In the genomic region with DNA sequence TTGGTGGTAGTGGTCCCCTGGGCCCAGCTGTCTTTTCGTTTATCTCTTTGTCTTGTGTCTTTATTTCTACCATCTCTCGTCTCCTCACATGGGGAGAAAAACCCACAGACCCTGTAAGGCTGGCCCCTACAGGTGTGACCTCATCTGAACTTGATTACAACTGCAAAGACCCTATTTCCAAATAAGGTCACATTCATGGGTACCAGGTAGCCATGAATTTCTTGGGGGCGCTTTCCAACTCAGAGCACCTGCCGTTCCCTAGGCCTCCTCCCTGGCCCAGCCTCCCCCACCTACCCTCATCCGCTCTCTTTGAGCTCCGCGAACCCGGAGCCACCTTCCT, we compare ENCODE assay signal across 1 cellular context.
TF ChIP-seq lines count a peak whose summit lies in the region.

No MANE protein-coding gene starts in this region.

TF ChIP-seq in GM12878, 131 proteins besides CTCF, POLR2A, EP300 and RAD21:
- TF ChIP-seq MEF2B (IDR thresholded peaks at IDR 0.05; ENCODE audit: partially characterized antibody, poor library complexity, severe bottlenecking) (no peak), POLR2AphosphoS5 (IDR thresholded peaks at IDR 0.05; ENCODE audit: low read length) (peak; percentile 80), ZBTB40 (IDR thresholded peaks at IDR 0.05; ENCODE audit: borderline replicate concordance) (peak; percentile 51), SMARCA5 (IDR thresholded peaks at IDR 0.05) (0 out of 2 replicates have a peak, but pooled peaks have one; percentile 74), NFIC (IDR thresholded peaks at IDR 0.05; ENCODE audit: low read depth, low read length) (no peak), CBX3 (IDR thresholded peaks at IDR 0.05; ENCODE audit: borderline replicate concordance, low read depth) (no peak), SRF (IDR thresholded peaks at IDR 0.05; ENCODE audit: low read depth in 2 of 2, low read length in 2 of 2) (no peak), TCF12 (IDR thresholded peaks at IDR 0.05; ENCODE audit: low read depth, low read length) (no peak), NBN (IDR thresholded peaks at IDR 0.05) (0 out of 2 replicates have a peak, but pooled peaks have one; percentile 1), WRNIP1 (IDR thresholded peaks at IDR 0.05; ENCODE audit: borderline replicate concordance, low read depth, low read length) (no peak)
- TF ChIP-seq, protein P1, sequence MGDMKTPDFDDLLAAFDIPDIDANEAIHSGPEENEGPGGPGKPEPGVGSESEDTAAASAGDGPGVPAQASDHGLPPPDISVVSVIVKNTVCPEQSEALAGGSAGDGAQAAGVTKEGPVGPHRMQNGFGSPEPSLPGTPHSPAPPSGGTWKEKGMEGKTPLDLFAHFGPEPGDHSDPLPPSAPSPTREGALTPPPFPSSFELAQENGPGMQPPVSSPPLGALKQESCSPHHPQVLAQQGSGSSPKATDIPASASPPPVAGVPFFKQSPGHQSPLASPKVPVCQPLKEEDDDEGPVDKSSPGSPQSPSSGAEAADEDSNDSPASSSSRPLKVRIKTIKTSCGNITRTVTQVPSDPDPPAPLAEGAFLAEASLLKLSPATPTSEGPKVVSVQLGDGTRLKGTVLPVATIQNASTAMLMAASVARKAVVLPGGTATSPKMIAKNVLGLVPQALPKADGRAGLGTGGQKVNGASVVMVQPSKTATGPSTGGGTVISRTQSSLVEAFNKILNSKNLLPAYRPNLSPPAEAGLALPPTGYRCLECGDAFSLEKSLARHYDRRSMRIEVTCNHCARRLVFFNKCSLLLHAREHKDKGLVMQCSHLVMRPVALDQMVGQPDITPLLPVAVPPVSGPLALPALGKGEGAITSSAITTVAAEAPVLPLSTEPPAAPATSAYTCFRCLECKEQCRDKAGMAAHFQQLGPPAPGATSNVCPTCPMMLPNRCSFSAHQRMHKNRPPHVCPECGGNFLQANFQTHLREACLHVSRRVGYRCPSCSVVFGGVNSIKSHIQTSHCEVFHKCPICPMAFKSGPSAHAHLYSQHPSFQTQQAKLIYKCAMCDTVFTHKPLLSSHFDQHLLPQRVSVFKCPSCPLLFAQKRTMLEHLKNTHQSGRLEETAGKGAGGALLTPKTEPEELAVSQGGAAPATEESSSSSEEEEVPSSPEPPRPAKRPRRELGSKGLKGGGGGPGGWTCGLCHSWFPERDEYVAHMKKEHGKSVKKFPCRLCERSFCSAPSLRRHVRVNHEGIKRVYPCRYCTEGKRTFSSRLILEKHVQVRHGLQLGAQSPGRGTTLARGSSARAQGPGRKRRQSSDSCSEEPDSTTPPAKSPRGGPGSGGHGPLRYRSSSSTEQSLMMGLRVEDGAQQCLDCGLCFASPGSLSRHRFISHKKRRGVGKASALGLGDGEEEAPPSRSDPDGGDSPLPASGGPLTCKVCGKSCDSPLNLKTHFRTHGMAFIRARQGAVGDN (IDR thresholded peaks at IDR 0.05), result peak; percentile 34; the same call in 1 of the 2 replicates
